ENCODE assay signal across 13 cellular contexts in the genomic region with DNA sequence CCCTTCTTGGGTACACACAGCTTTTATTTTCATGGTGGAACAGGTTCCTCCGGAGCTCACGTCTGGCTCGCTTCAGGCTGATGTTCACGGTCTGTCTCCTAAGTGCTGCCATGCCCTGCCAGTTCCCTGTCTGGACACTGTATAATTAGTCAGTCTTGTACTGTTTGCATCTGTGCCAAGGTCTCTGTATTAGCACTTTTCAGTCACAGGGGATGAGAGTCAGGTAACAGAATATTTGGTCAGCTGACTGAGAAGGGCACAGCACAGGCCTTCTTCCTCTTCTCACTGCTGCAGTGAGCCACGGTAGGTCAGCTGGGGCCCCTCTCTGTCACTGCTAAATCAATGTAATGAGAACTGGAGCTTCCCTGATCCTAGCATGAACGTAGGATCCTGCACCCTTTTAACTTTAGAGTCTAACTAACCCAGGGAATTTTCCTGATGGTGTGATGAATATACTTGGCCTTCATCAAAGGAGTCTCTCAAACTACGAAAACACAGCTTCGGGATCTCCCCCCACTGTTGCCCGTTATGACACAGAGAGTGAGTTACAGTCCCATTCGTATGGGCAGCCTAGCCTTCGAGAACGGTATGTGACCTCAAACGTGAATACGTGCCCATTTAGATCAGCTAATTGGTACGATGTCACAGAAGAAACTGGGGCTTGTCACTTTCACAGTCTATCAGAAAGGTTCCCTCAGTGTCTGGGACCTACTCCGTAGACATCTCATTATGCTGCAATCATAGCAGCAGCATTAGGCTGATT.
A peak's percentile ranks its signal among the peaks of the same experiment; 100 is the strongest.
DNase-seq lines count a peak whose midpoint lies in the region; ATAC-seq and TF ChIP-seq lines count a peak whose summit lies in the region.
"Had no signal": no experiment of that assay in that cellular context is flagged by ENCODE, and none has a peak within 500 bp of the region (broad histone marks: within the 10 kb centered on the region; RNA-seq: fewer than 3 reads in every experiment).

No MANE protein-coding gene starts in this region.

- H3K36me3 Mint-ChIP-seq in GM23338 (ENCODE audit: low read depth): no peaks in the 10 kb centered on the region; the same call in 2 of the 3 replicates
- H3K36me3 Mint-ChIP-seq: CD4-positive, CD25-positive, alpha-beta regulatory T cell; naive B cell had no signal

- no peaks in the 10 kb centered on the region for H3K27me3 ChIP-seq in GM23338 (ENCODE audit: insufficient read depth)
- no peaks in the 10 kb centered on the region for H3K27me3 ChIP-seq in osteoblast (ENCODE audit: insufficient read depth, low read length)
- no peaks in the 10 kb centered on the region for H3K27me3 ChIP-seq in vagina

- no peaks in the 10 kb centered on the region for H3K9me3 Mint-ChIP-seq in GM23338

- H2AFZ ChIP-seq in GM23338 (0 out of 2 replicates have a peak overlapping the region, but pooled peaks have one; percentile 23), osteoblast (ENCODE audit: low read length) (no peak overlapping the region)

- no peak for DNase-seq in GM23338 (ENCODE audit: low spot score)
- peak; percentile 18 for DNase-seq in NCI-H2107 (lab: John Stamatoyannopoulos, UW)
- no peak for DNase-seq in osteoblast (ENCODE audit: insufficient read length, low spot score, missing footprints)
- DNase-seq in left colon: no peak
- DNase-seq in vagina (ENCODE audit: extremely low spot score in 2 of 2): no peak
- no peak for DNase-seq in activated naive CD4-positive, alpha-beta T cell (lab: John Stamatoyannopoulos, UW)
- no peak for DNase-seq in stimulated activated CD4-positive, alpha-beta T cell treated with anti-CD3 and anti-CD28 coated beads, Interleukin-4, amount 100 ng/mL, for 4 hours
- DNase-seq: CD4-positive, CD25-positive, alpha-beta regulatory T cell; erythroblast; naive B cell; stimulated activated CD4-positive, alpha-beta T cell treated with anti-CD3 and anti-CD28 coated beads, Interleukin-2, amount 100 ng/mL, for 24 hours had no signal

- H3K4me3 ChIP-seq in GM23338: no peak overlapping the region
- no peak overlapping the region for H3K4me3 ChIP-seq in osteoblast (ENCODE audit: insufficient read depth, low read length)
- H3K4me3 ChIP-seq in vagina: no peak overlapping the region

- peaks cover 10% of the 10 kb centered on the region; the same call in 2 of the 3 replicates for H3K4me1 Mint-ChIP-seq in GM23338
- H3K4me1 Mint-ChIP-seq: CD4-positive, CD25-positive, alpha-beta regulatory T cell; naive B cell had no signal

- intact Hi-C loops in left colon (cut with DNase I, micrococcal nuclease) (no loop called here), vagina (cut with DNase I) (no loop called here)

- no peak for TF ChIP-seq POLR2A in vagina (IDR thresholded peaks at IDR 0.05)

- ATAC-seq in GM23338 (no peak), left colon (no peak)

- no peaks in the 10 kb centered on the region for H3F3A ChIP-seq in GM23338 (replicated peaks; ENCODE audit: low read depth)

- H3K9me3 ChIP-seq in osteoblast (ENCODE audit: low read depth, low read length): no peaks in the 10 kb centered on the region
- no peaks in the 10 kb centered on the region for H3K9me3 ChIP-seq in vagina

- no peaks in the 10 kb centered on the region for H3K79me2 ChIP-seq in GM23338 (replicated peaks; ENCODE audit: insufficient read depth)
- H3K79me2 ChIP-seq in osteoblast (ENCODE audit: insufficient read depth, low read length): no peaks in the 10 kb centered on the region

- H3K4me3 Mint-ChIP-seq in GM23338: no peak overlapping the region
- H3K4me3 Mint-ChIP-seq: CD4-positive, CD25-positive, alpha-beta regulatory T cell; naive B cell; T-helper 1 cell treated with Interleukin-12 subunit alpha and Interleukin-12 subunit beta and Interleukin-4 antibody, amounts not matched to agents 30 μg/mL and 1 μg/mL, for 36 hours had no signal

- TF ChIP-seq CTCF in GM23338 (conservative IDR thresholded peaks at IDR 0.05; ENCODE audit: low read depth in 2 of 2) (no peak), VCaP (conservative IDR thresholded peaks at IDR 0.05) (no peak), osteoblast (IDR thresholded peaks at IDR 0.05; ENCODE audit: extremely low read depth, low read depth, low read length) (no peak), vagina (IDR thresholded peaks at IDR 0.05) (no peak)

- no peaks in the 10 kb centered on the region for H4K20me1 ChIP-seq in GM23338 (replicated peaks; ENCODE audit: insufficient read depth)
- H4K20me1 ChIP-seq in osteoblast (ENCODE audit: insufficient read depth, low read length): no peaks in the 10 kb centered on the region

- H3K27me3 Mint-ChIP-seq in GM23338 (ENCODE audit: insufficient read depth, low read depth, poor library complexity): no peaks in the 10 kb centered on the region
- H3K27me3 Mint-ChIP-seq: CD4-positive, CD25-positive, alpha-beta regulatory T cell had no signal

- H3K9me2 ChIP-seq in GM23338 (ENCODE audit: insufficient read depth): peaks cover 4% of the 10 kb centered on the region; the same call in 1 of the 2 replicates

- H3K27ac Mint-ChIP-seq in GM23338: no peak overlapping the region
- H3K27ac Mint-ChIP-seq: CD4-positive, CD25-positive, alpha-beta regulatory T cell; naive B cell had no signal

- peaks cover 7% of the 10 kb centered on the region for H3K4me1 ChIP-seq in GM23338 (ENCODE audit: insufficient read depth)
- H3K4me1 ChIP-seq in osteoblast (ENCODE audit: insufficient read depth, low read length): peaks cover 29% of the 10 kb centered on the region
- peaks cover 9% of the 10 kb centered on the region for H3K4me1 ChIP-seq in vagina

- H3K36me3 ChIP-seq in GM23338 (ENCODE audit: insufficient read depth): no peaks in the 10 kb centered on the region
- H3K36me3 ChIP-seq in osteoblast (ENCODE audit: insufficient read depth, low read length): no peaks in the 10 kb centered on the region
- H3K36me3 ChIP-seq in vagina: no peaks in the 10 kb centered on the region

- H3K27ac ChIP-seq in GM23338 (ENCODE audit: low read depth) (no peak overlapping the region), VCaP (peak overlapping the region; percentile 54), osteoblast (ENCODE audit: low read depth, low read length) (peak overlapping the region; percentile 70), vagina (no peak overlapping the region)

- H3K4me2 ChIP-seq in GM23338: no peak overlapping the region
- H3K4me2 ChIP-seq in osteoblast (ENCODE audit: insufficient read depth, low read length): no peak overlapping the region

TF ChIP-seq in GM23338, 12 proteins besides CTCF, POLR2A, EP300 and RAD21 (continues in another document):
- TF ChIP-seq JUNB (IDR thresholded peaks at IDR 0.05; ENCODE audit: unreplicated experiment): no peak
- TF ChIP-seq CREB1 (CRISPR knock-in tag; IDR thresholded peaks at IDR 0.05; ENCODE audit: low read depth): no peak
- TF ChIP-seq EZH2 (IDR thresholded peaks at IDR 0.05; ENCODE audit: low read depth, unreplicated experiment): no peak
- TF ChIP-seq, protein P1, sequence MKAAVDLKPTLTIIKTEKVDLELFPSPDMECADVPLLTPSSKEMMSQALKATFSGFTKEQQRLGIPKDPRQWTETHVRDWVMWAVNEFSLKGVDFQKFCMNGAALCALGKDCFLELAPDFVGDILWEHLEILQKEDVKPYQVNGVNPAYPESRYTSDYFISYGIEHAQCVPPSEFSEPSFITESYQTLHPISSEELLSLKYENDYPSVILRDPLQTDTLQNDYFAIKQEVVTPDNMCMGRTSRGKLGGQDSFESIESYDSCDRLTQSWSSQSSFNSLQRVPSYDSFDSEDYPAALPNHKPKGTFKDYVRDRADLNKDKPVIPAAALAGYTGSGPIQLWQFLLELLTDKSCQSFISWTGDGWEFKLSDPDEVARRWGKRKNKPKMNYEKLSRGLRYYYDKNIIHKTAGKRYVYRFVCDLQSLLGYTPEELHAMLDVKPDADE (IDR thresholded peaks at IDR 0.05): no peak
- no peak for TF ChIP-seq ZNF331 (CRISPR knock-in tag; IDR thresholded peaks at IDR 0.05; ENCODE audit: low read depth)
- TF ChIP-seq STAT1 (IDR thresholded peaks at IDR 0.05; ENCODE audit: unreplicated experiment): no peak
- TF ChIP-seq, protein P2, sequence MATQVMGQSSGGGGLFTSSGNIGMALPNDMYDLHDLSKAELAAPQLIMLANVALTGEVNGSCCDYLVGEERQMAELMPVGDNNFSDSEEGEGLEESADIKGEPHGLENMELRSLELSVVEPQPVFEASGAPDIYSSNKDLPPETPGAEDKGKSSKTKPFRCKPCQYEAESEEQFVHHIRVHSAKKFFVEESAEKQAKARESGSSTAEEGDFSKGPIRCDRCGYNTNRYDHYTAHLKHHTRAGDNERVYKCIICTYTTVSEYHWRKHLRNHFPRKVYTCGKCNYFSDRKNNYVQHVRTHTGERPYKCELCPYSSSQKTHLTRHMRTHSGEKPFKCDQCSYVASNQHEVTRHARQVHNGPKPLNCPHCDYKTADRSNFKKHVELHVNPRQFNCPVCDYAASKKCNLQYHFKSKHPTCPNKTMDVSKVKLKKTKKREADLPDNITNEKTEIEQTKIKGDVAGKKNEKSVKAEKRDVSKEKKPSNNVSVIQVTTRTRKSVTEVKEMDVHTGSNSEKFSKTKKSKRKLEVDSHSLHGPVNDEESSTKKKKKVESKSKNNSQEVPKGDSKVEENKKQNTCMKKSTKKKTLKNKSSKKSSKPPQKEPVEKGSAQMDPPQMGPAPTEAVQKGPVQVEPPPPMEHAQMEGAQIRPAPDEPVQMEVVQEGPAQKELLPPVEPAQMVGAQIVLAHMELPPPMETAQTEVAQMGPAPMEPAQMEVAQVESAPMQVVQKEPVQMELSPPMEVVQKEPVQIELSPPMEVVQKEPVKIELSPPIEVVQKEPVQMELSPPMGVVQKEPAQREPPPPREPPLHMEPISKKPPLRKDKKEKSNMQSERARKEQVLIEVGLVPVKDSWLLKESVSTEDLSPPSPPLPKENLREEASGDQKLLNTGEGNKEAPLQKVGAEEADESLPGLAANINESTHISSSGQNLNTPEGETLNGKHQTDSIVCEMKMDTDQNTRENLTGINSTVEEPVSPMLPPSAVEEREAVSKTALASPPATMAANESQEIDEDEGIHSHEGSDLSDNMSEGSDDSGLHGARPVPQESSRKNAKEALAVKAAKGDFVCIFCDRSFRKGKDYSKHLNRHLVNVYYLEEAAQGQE (IDR thresholded peaks at IDR 0.05; ENCODE audit: unreplicated experiment): no peak
- no peak for TF ChIP-seq ZNF114 (CRISPR knock-in tag; IDR thresholded peaks at IDR 0.05)
- no peak for TF ChIP-seq POLR2AphosphoS5 (IDR thresholded peaks at IDR 0.05; ENCODE audit: low read depth)
- TF ChIP-seq NANOG (IDR thresholded peaks at IDR 0.05; ENCODE audit: borderline replicate concordance): no peak

Comparison
In these comparisons a context has a peak if more than half of its experiments do, and no peak if none do; other contexts are left out.
1. H3K27ac ChIP-seq: peak in VCaP (single experiment) and osteoblast (single experiment); none in GM23338 (single experiment) and vagina (single experiment).